ENCODE assay signal across 8 cellular contexts in the genomic region with DNA sequence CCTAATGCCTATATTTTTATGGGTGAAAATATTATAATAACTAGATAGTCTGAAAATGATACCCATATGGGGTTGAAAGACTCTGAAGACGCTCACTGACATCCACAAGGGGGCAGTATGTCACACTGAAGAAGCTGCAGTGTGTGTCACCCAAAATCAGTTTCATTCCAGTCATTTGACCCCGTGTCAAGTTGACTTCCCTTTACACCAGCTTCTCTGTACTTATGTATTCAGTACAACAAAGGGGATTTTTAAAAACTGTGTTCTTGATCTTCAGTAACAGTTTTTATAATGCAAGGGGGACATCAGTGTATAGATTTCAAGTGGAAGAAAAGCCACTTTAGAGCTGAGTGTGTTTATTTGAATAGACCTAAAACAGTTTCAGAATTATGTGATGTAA. TPM values are rescaled to one million over a fixed set of nuclear protein-coding genes. Genes with fewer than 3 reads are reported as not detected.
A peak's percentile ranks its signal among the peaks of the same experiment; 100 is the strongest.
DNase-seq lines count a peak whose midpoint lies in the region; ATAC-seq and TF ChIP-seq lines count a peak whose summit lies in the region.

No MANE protein-coding gene starts in this region.

- no peak overlapping the region for H3K9ac ChIP-seq in MM.1S (ENCODE audit: low read length)

- intact Hi-C loops in right lobe of liver (cut with DNase I): no loop called here

- peak; percentile 83 for TF ChIP-seq CTCF in GM12865 (IDR thresholded peaks at IDR 0.05; ENCODE audit: insufficient read depth, low read depth, low read length, missing control alignments)
- TF ChIP-seq CTCF in HFFc6 (IDR thresholded peaks at IDR 0.05): peak; percentile 93
- TF ChIP-seq CTCF in MM.1S (IDR thresholded peaks at IDR 0.05; ENCODE audit: low read length): peak; percentile 84
- peak; percentile 84 for TF ChIP-seq CTCF in cardiac fibroblast (IDR thresholded peaks at IDR 0.05; ENCODE audit: low read depth, low read length)
- TF ChIP-seq CTCF in right lobe of liver (IDR thresholded peaks at IDR 0.05): peak; percentile 53 to 83 (median 80)

- no peaks in the 10 kb centered on the region for H3K9me2 ChIP-seq in MM.1S (replicated peaks; ENCODE audit: insufficient read depth, low read length)

- no peaks in the 10 kb centered on the region for H4K20me1 ChIP-seq in MM.1S (ENCODE audit: insufficient read depth, low read length)

- no peak for TF ChIP-seq POLR2A in right lobe of liver (IDR thresholded peaks at IDR 0.05)

- peaks cover 8% of the 10 kb centered on the region for H3F3A ChIP-seq in MM.1S (ENCODE audit: insufficient read depth, low read length)

- H3K9me3 ChIP-seq in MM.1S (replicated peaks; ENCODE audit: insufficient read depth, low read length) (no peaks in the 10 kb centered on the region), right lobe of liver (no peaks in the 10 kb centered on the region)

- peak; percentile 90 to 97 (median 93) for ATAC-seq in right lobe of liver

- H3K4me3 ChIP-seq in GM12865 (ENCODE audit: low read depth, low read length) (no peak overlapping the region), MM.1S (ENCODE audit: low read length) (no peak overlapping the region), cardiac fibroblast (replicated peaks in 1 of 2; ENCODE audit: low read depth in 2 of 2, low read length in 2 of 2) (no peak overlapping the region), right lobe of liver (no peak overlapping the region)

- no peaks in the 10 kb centered on the region for H3K27me3 Mint-ChIP-seq in HFFc6 (ENCODE audit: insufficient read depth)

- DNase-seq in 8988T: peak; percentile 55
- peak; percentile 94 for DNase-seq in GM12865 (ENCODE audit: low read depth)
- DNase-seq in HFFc6: peak; percentile 62
- DNase-seq in MM.1S: peak; percentile 84
- DNase-seq in UCSD-AML1 (lab: John Stamatoyannopoulos, UW; ENCODE audit: unreplicated experiment): peak; percentile 12
- DNase-seq in cardiac fibroblast (ENCODE audit: low read depth in 2 of 2): peak; percentile 75 to 84
- DNase-seq in right lobe of liver: peak in 2 of 3 donors; percentile 23 to 52
- DNase-seq in stimulated activated CD8-positive, alpha-beta memory T cell treated with anti-CD3 and anti-CD28 coated beads, Interleukin-15, amount 100 ng/mL, for 48 hours (ENCODE audit: low read depth in 2 of 2): peak; percentile 24 to 41

- no peaks in the 10 kb centered on the region for H3K9me3 Mint-ChIP-seq in HFFc6

- no peaks in the 10 kb centered on the region for H3K79me2 ChIP-seq in MM.1S (ENCODE audit: low read length)

- H3K36me3 ChIP-seq in MM.1S (replicated peaks; ENCODE audit: insufficient read depth, low read length) (no peaks in the 10 kb centered on the region), right lobe of liver (no peaks in the 10 kb centered on the region)

- H3K36me3 Mint-ChIP-seq in HFFc6 (ENCODE audit: low read depth): no peaks in the 10 kb centered on the region

- H3K27ac Mint-ChIP-seq in HFFc6: no peak overlapping the region

- 0% methylated on average over 2 of the region's 2 CpGs for WGBS in right lobe of liver (ENCODE audit: insufficient coverage, low coverage, low lambda C conversion rate, missing lambda C conversion rate)

- H3K4me3 Mint-ChIP-seq in HFFc6: no peak overlapping the region

- peaks cover 6% of the 10 kb centered on the region; the same call in 1 of the 2 replicates for H3K4me1 Mint-ChIP-seq in HFFc6 (ENCODE audit: low read depth)

- no peak overlapping the region for H2AFZ ChIP-seq in MM.1S (ENCODE audit: low read length)

- no peak overlapping the region for H3K27ac ChIP-seq in MM.1S (ENCODE audit: low read length)
- H3K27ac ChIP-seq in right lobe of liver: no peak overlapping the region

- no peaks in the 10 kb centered on the region for H3K27me3 ChIP-seq in MM.1S (replicated peaks; ENCODE audit: insufficient read depth, low read length)
- no peaks in the 10 kb centered on the region for H3K27me3 ChIP-seq in right lobe of liver

- 0 out of 2 replicates have a peak overlapping the region, but pooled peaks have one; percentile 14 for H3K4me2 ChIP-seq in MM.1S (ENCODE audit: low read depth, low read length)

- H3K4me1 ChIP-seq in MM.1S (ENCODE audit: low read length) (peaks cover 25% of the 10 kb centered on the region), right lobe of liver (no peaks in the 10 kb centered on the region)

RNA-seq across cellular contexts. Expression of gene FAXC, which starts 19.3 kb away (rescaled TPM):
- total RNA-seq in HFFc6 (2021; fragmentation: NEBNext Ultra II Directional; extraction: Animal tissue kit (Norgen Biotek cat#: 25700)): 1 to 10 TPM; 1.6 to 3.0 (median 1.9) TPM
- total RNA-seq in right lobe of liver: not detected

Comparison
In these comparisons a context has a peak if more than half of its experiments do, and no peak if none do; other contexts are left out.
1. DNase-seq: peak in every context shown above with its lines; median percentile 94 in GM12865; 84 in MM.1S; 80 in cardiac fibroblast; 62 in HFFc6; 55 in 8988T; 38 in right lobe of liver; 32 in stimulated activated CD8-positive, alpha-beta memory T cell treated with anti-CD3 and anti-CD28 coated beads, Interleukin-15, amount 100 ng/mL, for 48 hours; 12 in UCSD-AML1.